ENCODE assay signal across 1 cellular context in the genomic region with DNA sequence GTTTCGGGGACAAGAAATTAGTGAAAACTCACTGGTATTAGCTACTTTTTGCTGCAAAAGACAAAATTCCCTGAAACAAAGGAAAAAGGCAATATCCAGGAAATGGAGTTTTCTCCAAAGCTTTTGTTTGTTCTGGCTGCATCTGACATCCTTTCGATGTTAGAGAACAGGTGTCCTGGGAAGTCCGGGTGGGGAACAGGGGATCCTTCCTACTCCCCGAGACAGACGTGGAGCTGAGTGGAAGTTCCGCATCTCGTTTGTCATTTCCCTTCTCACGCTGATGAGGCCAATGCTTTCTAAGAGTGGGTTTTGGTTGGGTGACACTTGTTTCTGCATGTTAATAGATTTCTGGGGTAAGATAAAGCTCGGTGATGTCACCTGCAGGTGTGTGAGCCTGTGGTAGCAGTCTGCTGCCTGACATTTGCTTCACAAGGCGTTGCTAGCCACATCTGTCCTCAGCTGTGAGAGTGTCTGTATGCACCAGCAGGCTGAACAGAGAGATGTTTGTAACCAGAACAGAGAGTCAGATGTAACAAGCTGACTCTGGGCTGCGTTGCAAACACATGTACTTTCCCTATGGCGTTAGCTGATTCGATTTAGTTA.
TF ChIP-seq lines count a peak whose summit lies in the region.

No MANE protein-coding gene starts in this region.

TF ChIP-seq in GM12878, 131 proteins besides CTCF, POLR2A, EP300 and RAD21 (continued from another document):
- TF ChIP-seq, protein P1, sequence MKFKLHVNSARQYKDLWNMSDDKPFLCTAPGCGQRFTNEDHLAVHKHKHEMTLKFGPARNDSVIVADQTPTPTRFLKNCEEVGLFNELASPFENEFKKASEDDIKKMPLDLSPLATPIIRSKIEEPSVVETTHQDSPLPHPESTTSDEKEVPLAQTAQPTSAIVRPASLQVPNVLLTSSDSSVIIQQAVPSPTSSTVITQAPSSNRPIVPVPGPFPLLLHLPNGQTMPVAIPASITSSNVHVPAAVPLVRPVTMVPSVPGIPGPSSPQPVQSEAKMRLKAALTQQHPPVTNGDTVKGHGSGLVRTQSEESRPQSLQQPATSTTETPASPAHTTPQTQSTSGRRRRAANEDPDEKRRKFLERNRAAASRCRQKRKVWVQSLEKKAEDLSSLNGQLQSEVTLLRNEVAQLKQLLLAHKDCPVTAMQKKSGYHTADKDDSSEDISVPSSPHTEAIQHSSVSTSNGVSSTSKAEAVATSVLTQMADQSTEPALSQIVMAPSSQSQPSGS (IDR thresholded peaks at IDR 0.05; ENCODE audit: low read length): peak; percentile 68
- TF ChIP-seq STAT1 (conservative IDR thresholded peaks at IDR 0.05): no peak
- no peak for TF ChIP-seq TCF3 (IDR thresholded peaks at IDR 0.05; ENCODE audit: borderline replicate concordance, insufficient read depth, low read depth, low read length)
- no peak for TF ChIP-seq JUND (IDR thresholded peaks at IDR 0.05; ENCODE audit: low read depth, low read length)
- TF ChIP-seq TBL1XR1 (IDR thresholded peaks at IDR 0.05; ENCODE audit: low read depth, low read length): no peak
- TF ChIP-seq ZNF217 (IDR thresholded peaks at IDR 0.05): no peak
- TF ChIP-seq HDGF (IDR thresholded peaks at IDR 0.05): no peak
